1 cellular context compared by ENCODE assay signal in the genomic region with DNA sequence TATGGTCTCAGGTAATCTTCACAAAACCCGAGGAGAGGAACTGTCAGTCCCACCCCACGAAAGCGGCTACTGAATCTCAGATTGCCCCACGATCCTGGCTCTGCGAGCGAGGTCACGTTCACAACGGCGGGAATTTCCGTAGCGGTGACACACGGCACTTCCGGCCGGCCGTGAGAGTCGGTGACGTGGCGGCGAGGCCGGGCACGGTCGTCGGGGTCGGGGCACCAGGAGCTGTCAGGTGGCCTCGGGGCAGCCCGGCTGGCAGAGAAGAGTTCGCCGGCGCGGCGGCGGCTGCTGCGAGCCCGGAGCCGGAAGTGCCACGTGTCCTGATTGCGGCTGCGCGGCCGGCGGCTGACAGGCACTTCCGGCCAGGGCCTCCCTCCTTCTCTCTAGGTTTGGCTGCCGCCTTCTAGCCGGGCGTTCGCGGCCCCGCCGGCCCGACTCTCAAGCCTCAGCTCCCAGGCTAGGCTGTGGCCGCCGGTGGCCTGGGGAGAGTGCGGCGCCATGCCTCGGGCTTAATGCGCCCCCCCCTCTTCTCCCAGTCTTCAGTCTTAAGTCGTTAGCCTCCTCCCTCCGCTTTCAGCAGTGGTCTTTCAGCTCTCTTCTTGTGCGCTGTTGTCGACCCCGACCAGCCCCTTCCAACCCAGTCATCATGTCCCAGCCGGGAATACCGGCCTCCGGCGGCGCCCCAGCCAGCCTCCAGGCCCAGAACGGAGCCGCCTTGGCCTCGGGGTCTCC.
TF ChIP-seq lines count a peak whose summit lies in the region.

A gene (plus strand): TSS at position 361 of the 738 bp plus-strand sequence. CDS start 292 bp downstream, at position 653.

TF ChIP-seq in WTC11, 78 proteins besides CTCF, POLR2A, EP300 and RAD21 (continued from another document and continues in another):
- TF ChIP-seq, protein P1, sequence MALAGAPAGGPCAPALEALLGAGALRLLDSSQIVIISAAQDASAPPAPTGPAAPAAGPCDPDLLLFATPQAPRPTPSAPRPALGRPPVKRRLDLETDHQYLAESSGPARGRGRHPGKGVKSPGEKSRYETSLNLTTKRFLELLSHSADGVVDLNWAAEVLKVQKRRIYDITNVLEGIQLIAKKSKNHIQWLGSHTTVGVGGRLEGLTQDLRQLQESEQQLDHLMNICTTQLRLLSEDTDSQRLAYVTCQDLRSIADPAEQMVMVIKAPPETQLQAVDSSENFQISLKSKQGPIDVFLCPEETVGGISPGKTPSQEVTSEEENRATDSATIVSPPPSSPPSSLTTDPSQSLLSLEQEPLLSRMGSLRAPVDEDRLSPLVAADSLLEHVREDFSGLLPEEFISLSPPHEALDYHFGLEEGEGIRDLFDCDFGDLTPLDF (CRISPR knock-in tag; IDR thresholded peaks at IDR 0.05), result no peak
- TF ChIP-seq, protein P2, sequence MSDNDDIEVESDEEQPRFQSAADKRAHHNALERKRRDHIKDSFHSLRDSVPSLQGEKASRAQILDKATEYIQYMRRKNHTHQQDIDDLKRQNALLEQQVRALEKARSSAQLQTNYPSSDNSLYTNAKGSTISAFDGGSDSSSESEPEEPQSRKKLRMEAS (CRISPR knock-in tag; IDR thresholded peaks at IDR 0.05), result peak; percentile 97
- TF ChIP-seq ESRRA (CRISPR knock-in tag; IDR thresholded peaks at IDR 0.05; ENCODE audit: borderline replicate concordance) (no peak), CBFB (CRISPR knock-in tag; IDR thresholded peaks at IDR 0.05; ENCODE audit: low read depth) (no peak), JUN (CRISPR knock-in tag; IDR thresholded peaks at IDR 0.05) (no peak; the same call in 1 of the 2 replicates), MXD4 (CRISPR knock-in tag; IDR thresholded peaks at IDR 0.05; ENCODE audit: borderline replicate concordance) (no peak), NFYB (CRISPR knock-in tag; conservative IDR thresholded peaks at IDR 0.05; ENCODE audit: low read depth) (no peak), ETV6 (CRISPR knock-in tag; IDR thresholded peaks at IDR 0.05) (peak; percentile 64; the same call in 1 of the 2 replicates), ZNF121 (CRISPR knock-in tag; IDR thresholded peaks at IDR 0.05) (no peak), ZNF416 (CRISPR knock-in tag; IDR thresholded peaks at IDR 0.05) (no peak), TP53 (CRISPR knock-in tag; IDR thresholded peaks at IDR 0.05) (no peak), NR2C2 (CRISPR knock-in tag; IDR thresholded peaks at IDR 0.05) (no peak), EMX1 (CRISPR knock-in tag; IDR thresholded peaks at IDR 0.05) (no peak), HMGA2 (CRISPR knock-in tag; IDR thresholded peaks at IDR 0.05) (no peak), ZNF232 (CRISPR knock-in tag; IDR thresholded peaks at IDR 0.05) (0 out of 2 replicates have a peak, but pooled peaks have one; percentile 15), MYBL2 (CRISPR knock-in tag; IDR thresholded peaks at IDR 0.05) (peak; percentile 94), TCF7 (CRISPR knock-in tag; IDR thresholded peaks at IDR 0.05; ENCODE audit: low read depth) (0 out of 2 replicates have a peak, but pooled peaks have one; percentile 34), FOXK1 (CRISPR knock-in tag; IDR thresholded peaks at IDR 0.05) (peak; percentile 54; the same call in 1 of the 2 replicates), PRRX2 (CRISPR knock-in tag; IDR thresholded peaks at IDR 0.05) (no peak), RELA (CRISPR knock-in tag; IDR thresholded peaks at IDR 0.05; ENCODE audit: borderline replicate concordance) (no peak), ZBTB21 (CRISPR knock-in tag; IDR thresholded peaks at IDR 0.05; ENCODE audit: borderline replicate concordance) (no peak), KAT7 (CRISPR knock-in tag; IDR thresholded peaks at IDR 0.05; ENCODE audit: borderline replicate concordance) (no peak), GRHL2 (CRISPR knock-in tag; IDR thresholded peaks at IDR 0.05; ENCODE audit: insufficient replicate concordance, severe bottlenecking) (no peak)
- TF ChIP-seq, protein P3, sequence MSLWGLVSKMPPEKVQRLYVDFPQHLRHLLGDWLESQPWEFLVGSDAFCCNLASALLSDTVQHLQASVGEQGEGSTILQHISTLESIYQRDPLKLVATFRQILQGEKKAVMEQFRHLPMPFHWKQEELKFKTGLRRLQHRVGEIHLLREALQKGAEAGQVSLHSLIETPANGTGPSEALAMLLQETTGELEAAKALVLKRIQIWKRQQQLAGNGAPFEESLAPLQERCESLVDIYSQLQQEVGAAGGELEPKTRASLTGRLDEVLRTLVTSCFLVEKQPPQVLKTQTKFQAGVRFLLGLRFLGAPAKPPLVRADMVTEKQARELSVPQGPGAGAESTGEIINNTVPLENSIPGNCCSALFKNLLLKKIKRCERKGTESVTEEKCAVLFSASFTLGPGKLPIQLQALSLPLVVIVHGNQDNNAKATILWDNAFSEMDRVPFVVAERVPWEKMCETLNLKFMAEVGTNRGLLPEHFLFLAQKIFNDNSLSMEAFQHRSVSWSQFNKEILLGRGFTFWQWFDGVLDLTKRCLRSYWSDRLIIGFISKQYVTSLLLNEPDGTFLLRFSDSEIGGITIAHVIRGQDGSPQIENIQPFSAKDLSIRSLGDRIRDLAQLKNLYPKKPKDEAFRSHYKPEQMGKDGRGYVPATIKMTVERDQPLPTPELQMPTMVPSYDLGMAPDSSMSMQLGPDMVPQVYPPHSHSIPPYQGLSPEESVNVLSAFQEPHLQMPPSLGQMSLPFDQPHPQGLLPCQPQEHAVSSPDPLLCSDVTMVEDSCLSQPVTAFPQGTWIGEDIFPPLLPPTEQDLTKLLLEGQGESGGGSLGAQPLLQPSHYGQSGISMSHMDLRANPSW (CRISPR knock-in tag; conservative IDR thresholded peaks at IDR 0.05; ENCODE audit: low read depth), result no peak
- TF ChIP-seq, protein P4, sequence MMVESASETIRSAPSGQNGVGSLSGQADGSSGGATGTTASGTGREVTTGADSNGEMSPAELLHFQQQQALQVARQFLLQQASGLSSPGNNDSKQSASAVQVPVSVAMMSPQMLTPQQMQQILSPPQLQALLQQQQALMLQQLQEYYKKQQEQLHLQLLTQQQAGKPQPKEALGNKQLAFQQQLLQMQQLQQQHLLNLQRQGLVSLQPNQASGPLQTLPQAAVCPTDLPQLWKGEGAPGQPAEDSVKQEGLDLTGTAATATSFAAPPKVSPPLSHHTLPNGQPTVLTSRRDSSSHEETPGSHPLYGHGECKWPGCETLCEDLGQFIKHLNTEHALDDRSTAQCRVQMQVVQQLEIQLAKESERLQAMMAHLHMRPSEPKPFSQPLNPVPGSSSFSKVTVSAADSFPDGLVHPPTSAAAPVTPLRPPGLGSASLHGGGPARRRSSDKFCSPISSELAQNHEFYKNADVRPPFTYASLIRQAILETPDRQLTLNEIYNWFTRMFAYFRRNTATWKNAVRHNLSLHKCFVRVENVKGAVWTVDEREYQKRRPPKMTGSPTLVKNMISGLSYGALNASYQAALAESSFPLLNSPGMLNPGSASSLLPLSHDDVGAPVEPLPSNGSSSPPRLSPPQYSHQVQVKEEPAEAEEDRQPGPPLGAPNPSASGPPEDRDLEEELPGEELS (CRISPR knock-in tag; IDR thresholded peaks at IDR 0.05), result peak; percentile 24; the same call in 1 of the 2 replicates
- TF ChIP-seq, protein P5, sequence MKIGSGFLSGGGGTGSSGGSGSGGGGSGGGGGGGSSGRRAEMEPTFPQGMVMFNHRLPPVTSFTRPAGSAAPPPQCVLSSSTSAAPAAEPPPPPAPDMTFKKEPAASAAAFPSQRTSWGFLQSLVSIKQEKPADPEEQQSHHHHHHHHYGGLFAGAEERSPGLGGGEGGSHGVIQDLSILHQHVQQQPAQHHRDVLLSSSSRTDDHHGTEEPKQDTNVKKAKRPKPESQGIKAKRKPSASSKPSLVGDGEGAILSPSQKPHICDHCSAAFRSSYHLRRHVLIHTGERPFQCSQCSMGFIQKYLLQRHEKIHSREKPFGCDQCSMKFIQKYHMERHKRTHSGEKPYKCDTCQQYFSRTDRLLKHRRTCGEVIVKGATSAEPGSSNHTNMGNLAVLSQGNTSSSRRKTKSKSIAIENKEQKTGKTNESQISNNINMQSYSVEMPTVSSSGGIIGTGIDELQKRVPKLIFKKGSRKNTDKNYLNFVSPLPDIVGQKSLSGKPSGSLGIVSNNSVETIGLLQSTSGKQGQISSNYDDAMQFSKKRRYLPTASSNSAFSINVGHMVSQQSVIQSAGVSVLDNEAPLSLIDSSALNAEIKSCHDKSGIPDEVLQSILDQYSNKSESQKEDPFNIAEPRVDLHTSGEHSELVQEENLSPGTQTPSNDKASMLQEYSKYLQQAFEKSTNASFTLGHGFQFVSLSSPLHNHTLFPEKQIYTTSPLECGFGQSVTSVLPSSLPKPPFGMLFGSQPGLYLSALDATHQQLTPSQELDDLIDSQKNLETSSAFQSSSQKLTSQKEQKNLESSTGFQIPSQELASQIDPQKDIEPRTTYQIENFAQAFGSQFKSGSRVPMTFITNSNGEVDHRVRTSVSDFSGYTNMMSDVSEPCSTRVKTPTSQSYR (CRISPR knock-in tag; IDR thresholded peaks at IDR 0.05), result no peak
- TF ChIP-seq, protein P6, sequence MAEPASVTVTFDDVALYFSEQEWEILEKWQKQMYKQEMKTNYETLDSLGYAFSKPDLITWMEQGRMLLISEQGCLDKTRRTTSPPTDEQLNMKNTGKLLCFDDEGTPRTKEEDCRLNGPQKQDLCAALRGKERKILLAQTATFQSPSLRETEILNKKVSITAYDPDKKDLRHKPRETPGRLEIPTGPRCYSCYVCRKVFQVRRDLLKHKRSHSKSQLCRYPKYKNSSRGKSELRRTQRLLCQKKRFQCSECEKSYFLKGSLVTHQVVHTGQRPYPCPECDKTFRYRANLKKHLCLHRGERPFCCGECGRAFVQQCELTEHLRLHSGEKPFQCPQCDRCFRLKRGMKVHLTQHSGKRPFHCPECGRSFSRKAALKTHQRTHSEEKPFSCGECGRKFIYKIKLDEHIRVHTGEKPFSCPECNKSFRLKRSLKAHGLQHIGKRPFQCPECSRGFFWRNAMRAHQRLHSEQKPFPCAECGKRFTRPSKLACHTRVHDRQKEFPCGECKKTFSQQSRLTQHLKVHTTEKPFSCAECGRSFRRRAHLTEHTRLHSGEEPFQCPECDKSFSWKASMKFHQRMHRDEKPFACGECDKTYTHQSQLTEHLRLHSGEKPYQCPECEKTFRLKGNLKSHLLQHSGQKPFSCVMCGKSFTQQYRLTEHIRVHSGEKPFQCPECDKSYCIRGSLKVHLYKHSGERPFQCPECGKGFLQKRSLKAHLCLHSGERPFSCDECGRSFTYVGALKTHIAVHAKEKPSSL (CRISPR knock-in tag; conservative IDR thresholded peaks at IDR 0.05), result no peak
- TF ChIP-seq, protein P7, sequence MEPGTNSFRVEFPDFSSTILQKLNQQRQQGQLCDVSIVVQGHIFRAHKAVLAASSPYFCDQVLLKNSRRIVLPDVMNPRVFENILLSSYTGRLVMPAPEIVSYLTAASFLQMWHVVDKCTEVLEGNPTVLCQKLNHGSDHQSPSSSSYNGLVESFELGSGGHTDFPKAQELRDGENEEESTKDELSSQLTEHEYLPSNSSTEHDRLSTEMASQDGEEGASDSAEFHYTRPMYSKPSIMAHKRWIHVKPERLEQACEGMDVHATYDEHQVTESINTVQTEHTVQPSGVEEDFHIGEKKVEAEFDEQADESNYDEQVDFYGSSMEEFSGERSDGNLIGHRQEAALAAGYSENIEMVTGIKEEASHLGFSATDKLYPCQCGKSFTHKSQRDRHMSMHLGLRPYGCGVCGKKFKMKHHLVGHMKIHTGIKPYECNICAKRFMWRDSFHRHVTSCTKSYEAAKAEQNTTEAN (CRISPR knock-in tag; IDR thresholded peaks at IDR 0.05), result peak; percentile 86
- TF ChIP-seq, protein P8, sequence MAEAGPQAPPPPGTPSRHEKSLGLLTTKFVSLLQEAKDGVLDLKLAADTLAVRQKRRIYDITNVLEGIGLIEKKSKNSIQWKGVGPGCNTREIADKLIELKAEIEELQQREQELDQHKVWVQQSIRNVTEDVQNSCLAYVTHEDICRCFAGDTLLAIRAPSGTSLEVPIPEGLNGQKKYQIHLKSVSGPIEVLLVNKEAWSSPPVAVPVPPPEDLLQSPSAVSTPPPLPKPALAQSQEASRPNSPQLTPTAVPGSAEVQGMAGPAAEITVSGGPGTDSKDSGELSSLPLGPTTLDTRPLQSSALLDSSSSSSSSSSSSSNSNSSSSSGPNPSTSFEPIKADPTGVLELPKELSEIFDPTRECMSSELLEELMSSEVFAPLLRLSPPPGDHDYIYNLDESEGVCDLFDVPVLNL (CRISPR knock-in tag; IDR thresholded peaks at IDR 0.05; ENCODE audit: borderline replicate concordance, low read depth), result peak; percentile 10; the same call in 1 of the 2 replicates
- TF ChIP-seq, protein P9, sequence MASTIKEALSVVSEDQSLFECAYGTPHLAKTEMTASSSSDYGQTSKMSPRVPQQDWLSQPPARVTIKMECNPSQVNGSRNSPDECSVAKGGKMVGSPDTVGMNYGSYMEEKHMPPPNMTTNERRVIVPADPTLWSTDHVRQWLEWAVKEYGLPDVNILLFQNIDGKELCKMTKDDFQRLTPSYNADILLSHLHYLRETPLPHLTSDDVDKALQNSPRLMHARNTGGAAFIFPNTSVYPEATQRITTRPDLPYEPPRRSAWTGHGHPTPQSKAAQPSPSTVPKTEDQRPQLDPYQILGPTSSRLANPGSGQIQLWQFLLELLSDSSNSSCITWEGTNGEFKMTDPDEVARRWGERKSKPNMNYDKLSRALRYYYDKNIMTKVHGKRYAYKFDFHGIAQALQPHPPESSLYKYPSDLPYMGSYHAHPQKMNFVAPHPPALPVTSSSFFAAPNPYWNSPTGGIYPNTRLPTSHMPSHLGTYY (CRISPR knock-in tag; IDR thresholded peaks at IDR 0.05), result no peak
- TF ChIP-seq, protein P10, sequence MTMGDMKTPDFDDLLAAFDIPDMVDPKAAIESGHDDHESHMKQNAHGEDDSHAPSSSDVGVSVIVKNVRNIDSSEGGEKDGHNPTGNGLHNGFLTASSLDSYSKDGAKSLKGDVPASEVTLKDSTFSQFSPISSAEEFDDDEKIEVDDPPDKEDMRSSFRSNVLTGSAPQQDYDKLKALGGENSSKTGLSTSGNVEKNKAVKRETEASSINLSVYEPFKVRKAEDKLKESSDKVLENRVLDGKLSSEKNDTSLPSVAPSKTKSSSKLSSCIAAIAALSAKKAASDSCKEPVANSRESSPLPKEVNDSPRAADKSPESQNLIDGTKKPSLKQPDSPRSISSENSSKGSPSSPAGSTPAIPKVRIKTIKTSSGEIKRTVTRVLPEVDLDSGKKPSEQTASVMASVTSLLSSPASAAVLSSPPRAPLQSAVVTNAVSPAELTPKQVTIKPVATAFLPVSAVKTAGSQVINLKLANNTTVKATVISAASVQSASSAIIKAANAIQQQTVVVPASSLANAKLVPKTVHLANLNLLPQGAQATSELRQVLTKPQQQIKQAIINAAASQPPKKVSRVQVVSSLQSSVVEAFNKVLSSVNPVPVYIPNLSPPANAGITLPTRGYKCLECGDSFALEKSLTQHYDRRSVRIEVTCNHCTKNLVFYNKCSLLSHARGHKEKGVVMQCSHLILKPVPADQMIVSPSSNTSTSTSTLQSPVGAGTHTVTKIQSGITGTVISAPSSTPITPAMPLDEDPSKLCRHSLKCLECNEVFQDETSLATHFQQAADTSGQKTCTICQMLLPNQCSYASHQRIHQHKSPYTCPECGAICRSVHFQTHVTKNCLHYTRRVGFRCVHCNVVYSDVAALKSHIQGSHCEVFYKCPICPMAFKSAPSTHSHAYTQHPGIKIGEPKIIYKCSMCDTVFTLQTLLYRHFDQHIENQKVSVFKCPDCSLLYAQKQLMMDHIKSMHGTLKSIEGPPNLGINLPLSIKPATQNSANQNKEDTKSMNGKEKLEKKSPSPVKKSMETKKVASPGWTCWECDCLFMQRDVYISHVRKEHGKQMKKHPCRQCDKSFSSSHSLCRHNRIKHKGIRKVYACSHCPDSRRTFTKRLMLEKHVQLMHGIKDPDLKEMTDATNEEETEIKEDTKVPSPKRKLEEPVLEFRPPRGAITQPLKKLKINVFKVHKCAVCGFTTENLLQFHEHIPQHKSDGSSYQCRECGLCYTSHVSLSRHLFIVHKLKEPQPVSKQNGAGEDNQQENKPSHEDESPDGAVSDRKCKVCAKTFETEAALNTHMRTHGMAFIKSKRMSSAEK (CRISPR knock-in tag; IDR thresholded peaks at IDR 0.05; ENCODE audit: borderline replicate concordance), result no peak
